8 cellular contexts compared by ENCODE assay signal in the genomic region with DNA sequence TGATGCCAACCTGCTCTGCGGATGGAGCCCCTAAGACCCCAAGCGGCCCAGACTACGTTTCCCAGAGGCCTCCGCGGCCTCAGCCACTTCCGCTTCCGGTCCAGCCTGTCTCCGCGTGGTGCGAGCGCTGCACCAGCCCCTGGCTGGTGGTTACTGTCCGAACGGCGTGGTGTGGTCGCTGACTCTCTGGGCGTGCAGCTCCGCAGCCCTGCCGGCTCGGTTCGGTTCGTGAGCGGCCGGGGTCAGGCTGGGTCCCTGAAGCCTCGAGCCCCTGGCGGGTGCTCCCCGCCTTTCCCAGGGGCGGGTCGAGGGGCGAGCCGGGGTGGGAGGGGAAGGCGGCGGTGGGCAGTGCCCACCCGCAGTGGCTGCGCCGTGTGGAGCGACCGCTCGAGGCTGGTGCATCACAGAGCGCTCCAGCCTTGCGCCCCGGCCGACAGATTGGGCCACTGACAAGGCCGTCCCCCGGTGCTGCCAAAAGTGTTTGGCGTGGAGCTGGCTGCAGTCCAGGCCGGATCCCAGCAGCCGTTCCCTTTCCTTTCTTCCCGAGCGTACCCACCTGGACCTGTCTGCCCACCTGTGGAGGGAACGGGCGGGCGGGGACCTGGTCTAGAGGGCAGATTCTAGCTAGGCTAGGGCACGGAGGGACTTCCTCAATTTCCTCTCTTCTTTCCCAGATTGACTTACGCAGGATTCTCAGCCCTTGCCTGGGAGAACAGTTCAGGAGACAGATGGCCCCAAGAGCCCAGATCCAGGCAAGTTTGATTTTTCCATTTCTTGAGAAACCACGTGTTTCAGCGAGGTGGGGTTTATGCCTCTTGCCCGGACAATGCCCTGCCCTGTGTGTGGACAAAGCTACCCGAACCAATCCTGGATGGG. TPM values are rescaled to one million over a fixed set of nuclear protein-coding genes. Genes with fewer than 3 reads are reported as not detected.
DNase-seq lines count a peak whose midpoint lies in the region; ATAC-seq and TF ChIP-seq lines count a peak whose summit lies in the region.

A gene (plus strand): TSS at position 116 of the 876 bp plus-strand sequence. CDS start 613 bp downstream, at position 729.

- peaks cover 28% of the 10 kb centered on the region for H3K4me1 Mint-ChIP-seq in activated CD8-positive, alpha-beta T cell treated with anti-CD3 and anti-CD28 coated beads, Interleukin-2, amount 10 ng/mL, durations not matched to agents 7 days and 5 days (ENCODE audit: low read depth)

- H3K27ac Mint-ChIP-seq in activated CD8-positive, alpha-beta T cell treated with anti-CD3 and anti-CD28 coated beads, Interleukin-2, amount 10 ng/mL, durations not matched to agents 7 days and 5 days = peak within 1 kb of the TSS; percentile 78

- peaks cover 0 to 2% of the 10 kb centered on the region in 2 donors for H3K4me1 ChIP-seq in lung (ENCODE audit: control insufficient read depth in 2 of 2, insufficient read depth in 2 of 2, low read length in 2 of 2)

- peaks cover 0 to 4% of the 10 kb centered on the region in 2 donors for H3K36me3 ChIP-seq in lung (ENCODE audit: control insufficient read depth in 2 of 2, insufficient read depth in 2 of 2, low read length in 2 of 2)

- DNase-seq in AG09319 (ENCODE audit: extremely low read depth, low read depth) (peak; percentile 7), NCI-H748 treated with DMSO at 0.1 percent for 48 hours (lab: John Stamatoyannopoulos, UW) (peak; percentile 29), lung (ENCODE audit: low spot score) (peak; percentile 73)
- peak; percentile 70 for DNase-seq in activated CD8-positive, alpha-beta T cell treated with anti-CD3 and anti-CD28 coated beads, Interleukin-2, amount 10 ng/mL, durations not matched to agents 7 days and 5 days
- DNase-seq in effector CD8-positive, alpha-beta T cell (lab: John Stamatoyannopoulos, UW) = peak; percentile 37
- peak; percentile 46 to 70 (median 54) for DNase-seq in stimulated activated CD4-positive, alpha-beta T cell treated with anti-CD3 and anti-CD28 coated beads, TNF-alpha, amount 100 ng/mL, for 24 hours (ENCODE audit: low read depth in 3 of 3)

- H3K9me3 ChIP-seq in lung (ENCODE audit: control insufficient read depth in 2 of 2, insufficient read depth in 1 of 2, low read length in 1 of 2) = no peaks in the 10 kb centered on the region

- ATAC-seq in GM18907 (IDR thresholded peaks at IDR 0.05; ENCODE audit: unreplicated experiment) = peak; percentile 99
- peak; percentile 98 for ATAC-seq in HG03135 (IDR thresholded peaks at IDR 0.05; ENCODE audit: unreplicated experiment)
- ATAC-seq in activated CD8-positive, alpha-beta T cell treated with anti-CD3 and anti-CD28 coated beads, Interleukin-2, amount 10 ng/mL, durations not matched to agents 7 days and 5 days = peak; percentile 88
- ATAC-seq in lung (ENCODE audit: insufficient read depth, low FRiP score) = peak; percentile 91

- WGBS in lung, 2 donors = 3% methylated on average over 58 of the region's 58 CpGs

- H3K27me3 ChIP-seq in lung (ENCODE audit: control insufficient read depth, insufficient read depth) = no peaks in the 10 kb centered on the region

- H3K27ac ChIP-seq in lung (ENCODE audit: low read depth in 1 of 2, low read length in 1 of 2) = peak within 1 kb of the TSS in 1 of 2 donors; percentile 69

- peak within 1 kb of the TSS; percentile 87 for H3K4me3 ChIP-seq in lung

- H3K36me3 Mint-ChIP-seq in activated CD8-positive, alpha-beta T cell treated with anti-CD3 and anti-CD28 coated beads, Interleukin-2, amount 10 ng/mL, durations not matched to agents 7 days and 5 days (ENCODE audit: low read depth) = peaks cover 43% of the 10 kb centered on the region

- CTCF ChIA-PET in activated CD8-positive, alpha-beta T cell treated with anti-CD3 and anti-CD28 coated beads, Interleukin-2, amount 10 ng/mL, durations not matched to agents 7 days and 5 days (lab: Charles Lee) = interaction anchor here (0.8 kb wide), 1 partner anchor 10 kb away, joined by 3 read pairs; no protein-coding TSS in a partner anchor

- peaks cover 5% of the 10 kb centered on the region for H3K9me3 Mint-ChIP-seq in activated CD8-positive, alpha-beta T cell treated with anti-CD3 and anti-CD28 coated beads, Interleukin-2, amount 10 ng/mL, durations not matched to agents 7 days and 5 days (ENCODE audit: insufficient read depth)

- TF ChIP-seq CTCF in AG09319 (IDR thresholded peaks at IDR 0.05; ENCODE audit: low read depth, low read length) = no peak; the same call in 1 of the 2 replicates
- no peak for TF ChIP-seq CTCF in lung (IDR thresholded peaks at IDR 0.05; ENCODE audit: control extremely low read depth, extremely low read depth)

- POLR2A ChIA-PET in activated CD8-positive, alpha-beta T cell treated with anti-CD3 and anti-CD28 coated beads, Interleukin-2, amount 10 ng/mL, durations not matched to agents 7 days and 5 days (lab: Charles Lee) = interaction anchor here (0.6 to 1.3 kb wide), 2 partner anchors 12 to 194 kb away, joined by 4 read pairs; no protein-coding TSS in a partner anchor

- H3K27me3 Mint-ChIP-seq in activated CD8-positive, alpha-beta T cell treated with anti-CD3 and anti-CD28 coated beads, Interleukin-2, amount 10 ng/mL, durations not matched to agents 7 days and 5 days (ENCODE audit: low read depth) = peaks cover 5% of the 10 kb centered on the region

- H3K4me3 Mint-ChIP-seq in activated CD8-positive, alpha-beta T cell treated with anti-CD3 and anti-CD28 coated beads, Interleukin-2, amount 10 ng/mL, durations not matched to agents 7 days and 5 days = peak within 1 kb of the TSS; percentile 77

RNA-seq across cellular contexts. Expression of the gene that starts here (rescaled TPM):
- 1 to 10 TPM; 4.7 to 4.8 TPM for total RNA-seq in activated CD8-positive, alpha-beta T cell treated with anti-CD3 and anti-CD28 coated beads, Interleukin-2, amount 10 ng/mL, durations not matched to agents 7 days and 5 days
- 1 to 10 TPM; 4.0 to 4.4 TPM for total RNA-seq in lung
- 1 to 10 TPM; 1.5 to 2.4 TPM for polyA plus RNA-seq in lung

Comparison
In these comparisons a context has a peak if more than half of its experiments do, and no peak if none do; other contexts are left out.
1. DNase-seq: peak in every context shown above with its lines; median percentile 73 in lung; 70 in activated CD8-positive, alpha-beta T cell treated with anti-CD3 and anti-CD28 coated beads, Interleukin-2, amount 10 ng/mL, durations not matched to agents 7 days and 5 days; 54 in stimulated activated CD4-positive, alpha-beta T cell treated with anti-CD3 and anti-CD28 coated beads, TNF-alpha, amount 100 ng/mL, for 24 hours; 37 in effector CD8-positive, alpha-beta T cell; 29 in NCI-H748 treated with DMSO at 0.1 percent for 48 hours; 7 in AG09319.